ENCODE assay signal across 19 cellular contexts in genomic region chr11:133940034-133940433, GRCh38. TPM values are rescaled to one million over a fixed set of nuclear protein-coding genes. Genes with fewer than 3 reads are reported as not detected.
DNase-seq lines count a peak whose midpoint lies in the region; ATAC-seq and FAIRE-seq lines count a peak whose summit lies in the region.
"Had no signal": no experiment of that assay in that cellular context is flagged by ENCODE, and none has a peak within 500 bp of the region (broad histone marks: within the 10 kb centered on the region; RNA-seq: fewer than 3 reads in every experiment).

No MANE protein-coding gene starts in this region.

- FAIRE-seq in HTR-8/SVneo (lab: Jason Lieb, UNC), result peak; percentile 92
- FAIRE-seq: GM18507 had no signal

- H3K4me3 Mint-ChIP-seq in CD4-positive, CD25-positive, alpha-beta regulatory T cell, result no peak overlapping the region
- H3K4me3 Mint-ChIP-seq in central memory CD8-positive, alpha-beta T cell, result no peak overlapping the region
- no peak overlapping the region for H3K4me3 Mint-ChIP-seq in activated CD4-positive, alpha-beta T cell treated with anti-CD3 and anti-CD28 coated beads, Interleukin-2, amount 10 ng/mL, durations not matched to agents 7 days and 5 days
- H3K4me3 Mint-ChIP-seq: CD14-positive monocyte; CD8-positive, alpha-beta T cell had no signal

- no peak overlapping the region for H3K4me3 ChIP-seq in CD4-positive, CD25-positive, alpha-beta regulatory T cell (ENCODE audit: low read depth, low read length)
- peak overlapping the region in 1 of 2 donors; percentile 24 for H3K4me3 ChIP-seq in neuronal stem cell (ENCODE audit: low read length in 2 of 2)
- H3K4me3 ChIP-seq: BLaER1 had no signal

- H3K36me3 Mint-ChIP-seq in CD4-positive, CD25-positive, alpha-beta regulatory T cell, result peaks cover 26% of the 10 kb centered on the region
- peaks cover 7% of the 10 kb centered on the region for H3K36me3 Mint-ChIP-seq in central memory CD8-positive, alpha-beta T cell (ENCODE audit: insufficient read depth)
- peaks cover 76% of the 10 kb centered on the region for H3K36me3 Mint-ChIP-seq in activated CD4-positive, alpha-beta T cell treated with anti-CD3 and anti-CD28 coated beads, Interleukin-2, amount 10 ng/mL, durations not matched to agents 7 days and 5 days (ENCODE audit: low read depth)
- H3K36me3 Mint-ChIP-seq: CD14-positive monocyte had no signal

- POLR2A ChIA-PET in activated CD4-positive, alpha-beta T cell treated with anti-CD3 and anti-CD28 coated beads, Interleukin-2, amount 10 ng/mL, durations not matched to agents 7 days and 5 days (lab: Charles Lee), result no interaction called here

- peaks cover 2 to 23% (median 16%) of the 10 kb centered on the region in 4 donors for H3K4me1 Mint-ChIP-seq in CD4-positive, CD25-positive, alpha-beta regulatory T cell
- peaks cover 9% of the 10 kb centered on the region for H3K4me1 Mint-ChIP-seq in central memory CD8-positive, alpha-beta T cell
- peaks cover 60% of the 10 kb centered on the region for H3K4me1 Mint-ChIP-seq in activated CD4-positive, alpha-beta T cell treated with anti-CD3 and anti-CD28 coated beads, Interleukin-2, amount 10 ng/mL, durations not matched to agents 7 days and 5 days
- H3K4me1 Mint-ChIP-seq: CD14-positive monocyte had no signal

- ATAC-seq in CD4-positive, CD25-positive, alpha-beta regulatory T cell (ENCODE audit: low read depth in 2 of 2), result no peak
- ATAC-seq in central memory CD8-positive, alpha-beta T cell (replicated peaks; ENCODE audit: extremely low read depth, poor library complexity, severe bottlenecking), result no peak
- ATAC-seq: CD8-positive, alpha-beta T cell had no signal

- H2AK5ac ChIP-seq in neuronal stem cell (ENCODE audit: low read depth, low read length), result no peak overlapping the region

- H4K8ac ChIP-seq in neuronal stem cell (ENCODE audit: low read depth, low read length), result no peak overlapping the region

- no peaks in the 10 kb centered on the region for H3K27me3 Mint-ChIP-seq in CD4-positive, CD25-positive, alpha-beta regulatory T cell
- H3K27me3 Mint-ChIP-seq in central memory CD8-positive, alpha-beta T cell, result no peaks in the 10 kb centered on the region
- H3K27me3 Mint-ChIP-seq in activated CD4-positive, alpha-beta T cell treated with anti-CD3 and anti-CD28 coated beads, Interleukin-2, amount 10 ng/mL, durations not matched to agents 7 days and 5 days, result no peaks in the 10 kb centered on the region

- no peak overlapping the region for H2BK120ac ChIP-seq in neuronal stem cell (ENCODE audit: low read depth, low read length)

- no peak overlapping the region for H2BK5ac ChIP-seq in neuronal stem cell (ENCODE audit: low read length)

- no peaks in the 10 kb centered on the region for H3K9me3 Mint-ChIP-seq in CD4-positive, CD25-positive, alpha-beta regulatory T cell
- H3K9me3 Mint-ChIP-seq in central memory CD8-positive, alpha-beta T cell, result no peaks in the 10 kb centered on the region
- peaks cover 3% of the 10 kb centered on the region for H3K9me3 Mint-ChIP-seq in activated CD4-positive, alpha-beta T cell treated with anti-CD3 and anti-CD28 coated beads, Interleukin-2, amount 10 ng/mL, durations not matched to agents 7 days and 5 days
- H3K9me3 Mint-ChIP-seq: CD8-positive, alpha-beta T cell had no signal

- H3K9me3 ChIP-seq in CD4-positive, CD25-positive, alpha-beta regulatory T cell (ENCODE audit: control insufficient read depth in 2 of 2, low read length in 2 of 2), result no peaks in the 10 kb centered on the region
- H3K9me3 ChIP-seq in neuronal stem cell (replicated peaks in 1 of 2; ENCODE audit: control insufficient read depth in 2 of 2, insufficient read depth in 1 of 2, low read depth in 1 of 2, low read length in 2 of 2), result no peaks in the 10 kb centered on the region
- H3K9me3 ChIP-seq: BLaER1 had no signal

- peaks cover 3% of the 10 kb centered on the region for H3K79me1 ChIP-seq in neuronal stem cell (ENCODE audit: low read depth, low read length)

- 99 to 100% methylated on average over 13 to 29 of the region's 56 CpGs for WGBS in neuronal stem cell (ENCODE audit: extremely low coverage in 2 of 2, insufficient read length in 2 of 2, insufficient replicate concordance in 1 of 2), 2 donors

- no peak overlapping the region for H3K4me2 ChIP-seq in neuronal stem cell (ENCODE audit: insufficient read depth, low read length, poor library complexity, severe bottlenecking)
- H3K4me2 ChIP-seq: BLaER1 had no signal

- CTCF ChIA-PET in activated CD4-positive, alpha-beta T cell treated with anti-CD3 and anti-CD28 coated beads, Interleukin-2, amount 10 ng/mL, durations not matched to agents 7 days and 5 days (lab: Charles Lee), result interaction anchor here (3.3 kb wide), 1 partner anchor 12 kb away, joined by 15 read pairs; no protein-coding TSS in a partner anchor

- no peak for DNase-seq in CD4-positive, CD25-positive, alpha-beta regulatory T cell
- DNase-seq in HTR-8/SVneo (ENCODE audit: insufficient read length, low spot score) (no peak), neuronal stem cell (ENCODE audit: low spot score) (no peak), head of caudate nucleus (no peak), H4 (ENCODE audit: low spot score) (no peak), germinal center (ENCODE audit: low spot score) (no peak)
- no peak for DNase-seq in central memory CD8-positive, alpha-beta T cell (ENCODE audit: low spot score in 2 of 2)
- no peak for DNase-seq in activated CD4-positive, alpha-beta T cell treated with anti-CD3 and anti-CD28 coated beads, Interleukin-2, amount 10 ng/mL, durations not matched to agents 7 days and 5 days
- DNase-seq: Calu3; CD8-positive, alpha-beta T cell; DMS79 treated with DMSO at 0.1 percent for 48 hours; GF-D8; GOT3; HCEC 1CT had no signal

- peaks cover 19% of the 10 kb centered on the region for H3K4me1 ChIP-seq in CD4-positive, CD25-positive, alpha-beta regulatory T cell (ENCODE audit: control insufficient read depth, insufficient read depth, low read length, poor library complexity, severe bottlenecking)
- peaks cover 8 to 10% of the 10 kb centered on the region in 2 donors for H3K4me1 ChIP-seq in neuronal stem cell (ENCODE audit: control insufficient read depth in 2 of 2, insufficient read depth in 1 of 2, low read depth in 1 of 2, low read length in 2 of 2)

- H3K27ac ChIP-seq in CD4-positive, CD25-positive, alpha-beta regulatory T cell (ENCODE audit: insufficient read depth, low read length, poor library complexity, severe bottlenecking), result no peak overlapping the region
- no peak overlapping the region for H3K27ac ChIP-seq in neuronal stem cell (replicated peaks; ENCODE audit: low read length)
- H3K27ac ChIP-seq: 22Rv1, BLaER1 had no signal

- peak overlapping the region; percentile 50 for H3K14ac ChIP-seq in neuronal stem cell (ENCODE audit: low read length)

- peak overlapping the region; percentile 18 for H3K18ac ChIP-seq in neuronal stem cell (ENCODE audit: low read length)

- peaks cover 8% of the 10 kb centered on the region for H3K36me3 ChIP-seq in CD4-positive, CD25-positive, alpha-beta regulatory T cell (ENCODE audit: control insufficient read depth, insufficient read depth, low read length)
- H3K36me3 ChIP-seq in neuronal stem cell (replicated peaks in 1 of 2; ENCODE audit: control insufficient read depth in 2 of 2, insufficient read depth in 2 of 2, low read length in 2 of 2), result peaks cover 3 to 6% of the 10 kb centered on the region in 2 donors
- H3K36me3 ChIP-seq: BLaER1 had no signal

- no peak overlapping the region for H3K4ac ChIP-seq in neuronal stem cell (ENCODE audit: low read length)

- H2BK15ac ChIP-seq in neuronal stem cell (ENCODE audit: low read length), result no peak overlapping the region

- H3K23ac ChIP-seq in neuronal stem cell (ENCODE audit: low read depth, low read length, poor library complexity), result peak overlapping the region; percentile 62

- peak overlapping the region; percentile 45 for H3K9ac ChIP-seq in neuronal stem cell (ENCODE audit: low read depth, low read length, poor library complexity)
- H3K9ac ChIP-seq: BLaER1 had no signal

- intact Hi-C loops in head of caudate nucleus (cut with DNase I), result no loop called here

- no peaks in the 10 kb centered on the region for H3K27me3 ChIP-seq in CD4-positive, CD25-positive, alpha-beta regulatory T cell (ENCODE audit: control insufficient read depth, insufficient read depth, low read length)
- H3K27me3 ChIP-seq in neuronal stem cell (ENCODE audit: control insufficient read depth in 3 of 3, insufficient read depth in 3 of 3, low read depth in 1 of 3, low read length in 3 of 3), result no peaks in the 10 kb centered on the region
- H3K27me3 ChIP-seq: BLaER1 had no signal

- H2BK12ac ChIP-seq in neuronal stem cell (ENCODE audit: low read length), result no peak overlapping the region

- H4K91ac ChIP-seq in neuronal stem cell (ENCODE audit: low read depth, low read length, poor library complexity), result no peak overlapping the region

- peak overlapping the region in 2 of 3 donors; percentile 38 to 64 for H3K27ac Mint-ChIP-seq in CD4-positive, CD25-positive, alpha-beta regulatory T cell
- H3K27ac Mint-ChIP-seq in central memory CD8-positive, alpha-beta T cell (ENCODE audit: low read depth), result peak overlapping the region; percentile 35
- no peak overlapping the region for H3K27ac Mint-ChIP-seq in activated CD4-positive, alpha-beta T cell treated with anti-CD3 and anti-CD28 coated beads, Interleukin-2, amount 10 ng/mL, durations not matched to agents 7 days and 5 days
- H3K27ac Mint-ChIP-seq: CD8-positive, alpha-beta T cell had no signal

- no peak overlapping the region for H2AFZ ChIP-seq in neuronal stem cell (ENCODE audit: low read length)

RNA-seq across cellular contexts. Expression of gene IGSF9B, which starts 16.7 kb away (rescaled TPM):
- total RNA-seq in CD4-positive, CD25-positive, alpha-beta regulatory T cell, result 40.0 TPM
- polyA plus RNA-seq in CD4-positive, CD25-positive, alpha-beta regulatory T cell, result 1 to 10 TPM in 2 of 4 donors, under 1 TPM in 2; 0.65 to 2.9 (median 0.99) TPM
- polyA plus RNA-seq in neuronal stem cell (2013, experiment 1 of 2), result 3.9 TPM
- 3.8 TPM for polyA plus RNA-seq in neuronal stem cell (2013, experiment 2 of 2)
- total RNA-seq in activated CD4-positive, alpha-beta T cell treated with anti-CD3 and anti-CD28 coated beads, Interleukin-2, amount 10 ng/mL, durations not matched to agents 7 days and 5 days, result 100 to 1,000 TPM; 130 to 142 TPM
- 0.31 and 1.7 TPM in 2 replicates for total RNA-seq in H4 (2014; rRNA removed; shearing (Covaris generic))
- polyA plus RNA-seq: AG04450, CD14-positive monocyte had no signal

Comparison
In these comparisons a context has a peak if more than half of its experiments do, and no peak if none do; other contexts are left out.
1. RNA of gene IGSF9B, which starts 16.7 kb away (total RNA-seq): 130 to 142 TPM in activated CD4-positive, alpha-beta T cell treated with anti-CD3 and anti-CD28 coated beads, Interleukin-2, amount 10 ng/mL, durations not matched to agents 7 days and 5 days and 40.0 TPM in CD4-positive, CD25-positive, alpha-beta regulatory T cell (single experiment); 0.31 to 1.7 TPM in H4; every median in the first group is over 10 times any median in the second.